1 cellular context compared by ENCODE assay signal in the genomic region with DNA sequence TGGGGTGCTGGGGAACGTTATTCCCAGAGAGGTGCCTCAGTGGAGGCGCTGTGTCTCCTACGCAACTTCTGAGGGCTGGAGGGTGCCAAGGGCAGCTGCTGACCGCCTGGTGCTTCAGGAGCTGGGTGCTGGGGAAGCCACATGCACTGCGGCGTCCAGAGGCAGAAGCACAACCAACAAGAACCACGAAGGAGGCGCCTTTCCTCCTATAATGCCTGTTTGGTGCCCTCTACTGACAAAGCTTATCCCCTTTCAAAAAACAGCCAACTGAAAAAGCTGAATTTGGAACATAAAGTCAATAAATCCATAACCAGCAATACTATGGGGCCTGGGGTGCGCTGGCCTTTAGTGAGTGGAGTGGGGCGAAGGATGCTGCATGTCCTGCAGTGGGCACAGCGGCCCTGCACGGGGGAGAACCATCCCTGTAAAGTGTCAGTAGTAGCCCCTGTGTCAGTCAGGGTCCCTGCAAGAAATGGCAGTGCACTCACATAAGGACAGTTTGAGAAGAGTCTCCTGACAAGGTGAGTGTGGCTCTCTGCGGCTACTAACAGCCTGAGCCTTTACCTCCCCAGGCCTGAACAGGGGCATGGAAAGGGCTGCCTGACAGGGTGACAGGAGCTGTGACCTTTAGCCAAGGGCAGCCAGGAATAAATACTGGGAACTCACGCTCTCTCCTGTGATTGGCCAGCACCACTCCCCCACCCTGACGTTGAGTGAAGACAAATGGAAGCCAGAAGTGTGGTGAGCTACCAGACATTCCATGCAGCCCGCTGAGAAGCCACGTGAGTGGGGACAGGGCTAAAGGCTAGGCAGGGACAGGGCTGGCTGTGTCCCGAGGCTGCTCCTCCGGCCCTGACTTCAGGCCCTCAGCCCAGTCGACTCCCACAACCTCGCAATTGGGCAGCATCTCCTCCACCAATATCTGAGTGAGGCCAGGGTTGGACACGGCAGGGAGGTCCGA.
TF ChIP-seq lines count a peak whose summit lies in the region.

No MANE protein-coding gene starts in this region.

TF ChIP-seq in HEK293, 187 proteins besides CTCF, POLR2A, EP300 and RAD21:
- TF ChIP-seq, protein P1, sequence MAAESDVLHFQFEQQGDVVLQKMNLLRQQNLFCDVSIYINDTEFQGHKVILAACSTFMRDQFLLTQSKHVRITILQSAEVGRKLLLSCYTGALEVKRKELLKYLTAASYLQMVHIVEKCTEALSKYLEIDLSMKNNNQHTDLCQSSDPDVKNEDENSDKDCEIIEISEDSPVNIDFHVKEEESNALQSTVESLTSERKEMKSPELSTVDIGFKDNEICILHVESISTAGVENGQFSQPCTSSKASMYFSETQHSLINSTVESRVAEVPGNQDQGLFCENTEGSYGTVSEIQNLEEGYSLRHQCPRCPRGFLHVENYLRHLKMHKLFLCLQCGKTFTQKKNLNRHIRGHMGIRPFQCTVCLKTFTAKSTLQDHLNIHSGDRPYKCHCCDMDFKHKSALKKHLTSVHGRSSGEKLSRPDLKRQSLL (tag by site-specific recombination; IDR thresholded peaks at IDR 0.05): no peak
- TF ChIP-seq ZNF654 (tag by site-specific recombination; IDR thresholded peaks at IDR 0.05; ENCODE audit: low read depth): peak; percentile 56
